1 cellular context compared by ENCODE assay signal in genomic region chr1:182718311-182718710, GRCh38.
TF ChIP-seq lines count a peak whose summit lies in the region.

No MANE protein-coding gene starts in this region.

TF ChIP-seq in GM12878, 131 proteins besides CTCF, POLR2A, EP300 and RAD21:
- TF ChIP-seq SMAD1 (IDR thresholded peaks at IDR 0.05; ENCODE audit: low read depth, partially characterized antibody), result no peak
- TF ChIP-seq RAD51 (IDR thresholded peaks at IDR 0.05), result no peak
- TF ChIP-seq, protein P1, sequence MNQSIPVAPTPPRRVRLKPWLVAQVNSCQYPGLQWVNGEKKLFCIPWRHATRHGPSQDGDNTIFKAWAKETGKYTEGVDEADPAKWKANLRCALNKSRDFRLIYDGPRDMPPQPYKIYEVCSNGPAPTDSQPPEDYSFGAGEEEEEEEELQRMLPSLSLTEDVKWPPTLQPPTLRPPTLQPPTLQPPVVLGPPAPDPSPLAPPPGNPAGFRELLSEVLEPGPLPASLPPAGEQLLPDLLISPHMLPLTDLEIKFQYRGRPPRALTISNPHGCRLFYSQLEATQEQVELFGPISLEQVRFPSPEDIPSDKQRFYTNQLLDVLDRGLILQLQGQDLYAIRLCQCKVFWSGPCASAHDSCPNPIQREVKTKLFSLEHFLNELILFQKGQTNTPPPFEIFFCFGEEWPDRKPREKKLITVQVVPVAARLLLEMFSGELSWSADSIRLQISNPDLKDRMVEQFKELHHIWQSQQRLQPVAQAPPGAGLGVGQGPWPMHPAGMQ (IDR thresholded peaks at IDR 0.05; ENCODE audit: borderline replicate concordance), result no peak
- peak; percentile 47; the same call in 1 of the 2 replicates for TF ChIP-seq YY1 (IDR thresholded peaks at IDR 0.05; ENCODE audit: low read depth, low read length)
